8 cellular contexts compared by ENCODE assay signal in the genomic region with DNA sequence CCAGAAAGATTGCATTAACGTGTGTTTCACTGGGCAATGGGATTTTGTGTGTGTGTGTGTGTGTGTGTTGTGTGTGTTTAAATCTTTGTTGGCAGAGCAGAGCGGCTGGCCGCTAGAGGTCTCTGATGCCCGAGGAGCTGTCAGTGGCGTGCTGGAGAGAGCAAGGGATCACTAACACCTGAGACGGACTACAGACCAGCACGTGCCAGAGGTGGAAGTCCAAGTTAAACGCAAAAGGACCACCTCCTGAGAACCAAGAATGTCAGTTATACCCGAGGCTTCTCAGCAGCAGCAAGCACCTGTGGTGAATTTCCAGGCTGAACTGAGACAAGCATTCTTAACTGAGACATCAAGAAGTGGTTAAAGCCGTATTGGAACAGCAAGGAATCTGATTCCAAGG. TPM values are rescaled to one million over a fixed set of nuclear protein-coding genes. Genes with fewer than 3 reads are reported as not detected.
DNase-seq lines count a peak whose midpoint lies in the region; ATAC-seq lines count a peak whose summit lies in the region.

No MANE protein-coding gene starts in this region.

- no peak overlapping the region for H2BK15ac ChIP-seq in neuronal stem cell (ENCODE audit: low read length)

- H2AFZ ChIP-seq in neuronal stem cell (ENCODE audit: low read length) = peak overlapping the region; percentile 27

- no peak overlapping the region for H3K4me3 ChIP-seq in neuronal stem cell (ENCODE audit: low read length in 2 of 2)

- peak; percentile 55 for DNase-seq in AG08396 (ENCODE audit: low spot score)
- DNase-seq in NCI-H460 (ENCODE audit: extremely low read depth, low read depth) = peak; percentile 41
- peak; percentile 12 to 19 for DNase-seq in activated CD4-positive, alpha-beta T cell treated with anti-CD3 and anti-CD28 coated beads, Interleukin-2, amount 50 U/mL, for 4 hours
- DNase-seq in fibroblast of gingiva (ENCODE audit: low read depth) = peak; percentile 40
- DNase-seq in neuronal stem cell (ENCODE audit: low spot score) = peak; percentile 5

- no peak overlapping the region for H2BK5ac ChIP-seq in neuronal stem cell (ENCODE audit: low read length)

- no peak overlapping the region for H3K14ac ChIP-seq in neuronal stem cell (ENCODE audit: low read length)

- H3K36me3 ChIP-seq in neuronal stem cell (replicated peaks in 1 of 2; ENCODE audit: control insufficient read depth in 2 of 2, insufficient read depth in 2 of 2, low read length in 2 of 2) = no peaks in the 10 kb centered on the region

- H3K4me1 ChIP-seq in neuronal stem cell (ENCODE audit: control insufficient read depth in 2 of 2, insufficient read depth in 1 of 2, low read depth in 1 of 2, low read length in 2 of 2) = no peaks in the 10 kb centered on the region

- no peaks in the 10 kb centered on the region for H3K9me3 ChIP-seq in neuronal stem cell (replicated peaks in 1 of 2; ENCODE audit: control insufficient read depth in 2 of 2, insufficient read depth in 1 of 2, low read depth in 1 of 2, low read length in 2 of 2)

- H3K4me2 ChIP-seq in neuronal stem cell (ENCODE audit: insufficient read depth, low read length, poor library complexity, severe bottlenecking) = no peak overlapping the region

- no peak overlapping the region for H3K27ac ChIP-seq in neuronal stem cell (replicated peaks; ENCODE audit: low read length)

- no peak overlapping the region for H3K23ac ChIP-seq in neuronal stem cell (ENCODE audit: low read depth, low read length, poor library complexity)

- no peaks in the 10 kb centered on the region for H3K79me1 ChIP-seq in neuronal stem cell (ENCODE audit: low read depth, low read length)

- H3K18ac ChIP-seq in neuronal stem cell (ENCODE audit: low read length) = no peak overlapping the region

- H4K8ac ChIP-seq in neuronal stem cell (ENCODE audit: low read depth, low read length) = no peak overlapping the region

- H2BK120ac ChIP-seq in neuronal stem cell (ENCODE audit: low read depth, low read length) = no peak overlapping the region

- H2BK12ac ChIP-seq in neuronal stem cell (ENCODE audit: low read length) = no peak overlapping the region

- H3K4ac ChIP-seq in neuronal stem cell (ENCODE audit: low read length) = no peak overlapping the region

- no peak overlapping the region for H3K9ac ChIP-seq in neuronal stem cell (ENCODE audit: low read depth, low read length, poor library complexity)

- no peak overlapping the region for H4K91ac ChIP-seq in neuronal stem cell (ENCODE audit: low read depth, low read length, poor library complexity)

- WGBS in neuronal stem cell (ENCODE audit: extremely low coverage in 2 of 2, insufficient read length in 2 of 2, insufficient replicate concordance in 1 of 2), 2 donors = no CpG with 5 or more reads among the region's 10 CpGs

- H3K27me3 ChIP-seq in neuronal stem cell (ENCODE audit: control insufficient read depth in 3 of 3, insufficient read depth in 3 of 3, low read depth in 1 of 3, low read length in 3 of 3) = no peaks in the 10 kb centered on the region

- H2AK5ac ChIP-seq in neuronal stem cell (ENCODE audit: low read depth, low read length) = no peak overlapping the region

- ATAC-seq in GM18498 (IDR thresholded peaks at IDR 0.05; ENCODE audit: unreplicated experiment) (peak; percentile 74), HG03135 (IDR thresholded peaks at IDR 0.05; ENCODE audit: unreplicated experiment) (peak; percentile 79), GM19328 (IDR thresholded peaks at IDR 0.05; ENCODE audit: unreplicated experiment) (no peak)

RNA-seq across cellular contexts. Expression of a gene that starts 9.0 kb away (rescaled TPM):
- total RNA-seq in NCI-H460 (2014; rRNA removed; shearing (Covaris generic)) = 15.8 and 19.0 TPM in 2 replicates
- polyA plus RNA-seq in NCI-H460 (2014; cell fraction: nucleus; rRNA removed) = 32.6 and 41.1 TPM in 2 replicates
- 11.5 TPM for polyA plus RNA-seq in neuronal stem cell (2013, experiment 1 of 2)
- 11.8 TPM for polyA plus RNA-seq in neuronal stem cell (2013, experiment 2 of 2)

RNA-seq across cellular contexts. Expression of a gene that starts 54.8 kb away (rescaled TPM):
- not detected in 2 replicates for total RNA-seq in NCI-H460 (2014; rRNA removed; shearing (Covaris generic))
- polyA plus RNA-seq in NCI-H460 (2014; cell fraction: nucleus; rRNA removed) = not detected in 2 replicates
- polyA plus RNA-seq in neuronal stem cell (2013, experiment 1 of 2) = not detected
- polyA plus RNA-seq in neuronal stem cell (2013, experiment 2 of 2) = not detected

Comparison
In these comparisons a context has a peak if more than half of its experiments do, and no peak if none do; other contexts are left out.
1. DNase-seq: peak in every context shown above with its lines; median percentile 55 in AG08396; 41 in NCI-H460; 40 in fibroblast of gingiva; 16 in activated CD4-positive, alpha-beta T cell treated with anti-CD3 and anti-CD28 coated beads, Interleukin-2, amount 50 U/mL, for 4 hours; 5 in neuronal stem cell.